21 cellular contexts compared by ENCODE assay signal in genomic region chr5:178560911-178561310, GRCh38. TPM values are rescaled to one million over a fixed set of nuclear protein-coding genes. Genes with fewer than 3 reads are reported as not detected.
"Had no signal": no experiment of that assay in that cellular context is flagged by ENCODE, and none has a peak within 500 bp of the region (broad histone marks: within the 10 kb centered on the region; RNA-seq: fewer than 3 reads in every experiment).

No MANE protein-coding gene starts in this region.

- H3K4me3 ChIP-seq: body of pancreas, heart left ventricle, right lobe of liver, transverse colon, uterus had no signal

- H3K27ac Mint-ChIP-seq: activated CD4-positive, alpha-beta memory T cell treated with anti-CD3 and anti-CD28 coated beads for 36 hours; activated T-cell treated with anti-CD3 and anti-CD28 coated beads, Interleukin-2, amount 50 U/mL, for 72 hours; memory B cell; nephron progenitor cell; stimulated activated memory B cell treated with anti-CD40 and anti-IgM and Interleukin-4, amounts not matched to agents 10 μg/mL and 1 μg/mL and 100 μg/mL, for 72 hours had no signal

- H3K9me3 ChIP-seq: body of pancreas, heart left ventricle, right lobe of liver, transverse colon, uterus had no signal

- H3K36me3 ChIP-seq: heart left ventricle, right lobe of liver, transverse colon, uterus had no signal

- H3K4me1 ChIP-seq: body of pancreas, right lobe of liver, transverse colon, uterus had no signal

- H3K36me3 Mint-ChIP-seq: activated CD4-positive, alpha-beta memory T cell treated with anti-CD3 and anti-CD28 coated beads for 36 hours; memory B cell had no signal

- ATAC-seq: activated T-cell treated with anti-CD3 and anti-CD28 coated beads, Interleukin-2, amount 50 U/mL, for 72 hours; body of pancreas; heart left ventricle; left colon; right lobe of liver had no signal

- H3K9me3 Mint-ChIP-seq: activated CD4-positive, alpha-beta memory T cell treated with anti-CD3 and anti-CD28 coated beads for 36 hours; activated T-cell treated with anti-CD3 and anti-CD28 coated beads, Interleukin-2, amount 50 U/mL, for 72 hours had no signal

- H3K27me3 ChIP-seq: body of pancreas, right lobe of liver, transverse colon, uterus had no signal

- H3K4me3 Mint-ChIP-seq: activated CD4-positive, alpha-beta memory T cell treated with anti-CD3 and anti-CD28 coated beads for 36 hours; activated T-cell treated with anti-CD3 and anti-CD28 coated beads, Interleukin-2, amount 50 U/mL, for 72 hours; memory B cell; nephron progenitor cell; stimulated activated memory B cell treated with anti-CD40 and anti-IgM and Interleukin-4, amounts not matched to agents 10 μg/mL and 1 μg/mL and 100 μg/mL, for 72 hours had no signal

- DNase-seq: activated CD4-positive, alpha-beta memory T cell treated with anti-CD3 and anti-CD28 coated beads for 36 hours; activated CD4-positive, alpha-beta T cell treated with anti-CD3 and anti-CD28 coated beads for 48 hours; activated CD4-positive, CD25-positive, alpha-beta regulatory T cell; activated gamma-delta T cell; activated naive CD4-positive, alpha-beta T cell treated with anti-CD3 and anti-CD28 coated beads, Interleukin-2, amount 50 U/mL, for 16 hours; activated T-cell treated with anti-CD3 and anti-CD28 coated beads, Interleukin-2, amount 50 U/mL, for 72 hours; body of pancreas; heart left ventricle; islet precursor cell; left colon; nephron progenitor cell; right lobe of liver; small intestine; stimulated activated CD4-positive, alpha-beta T cell treated with anti-CD3 and anti-CD28 coated beads, Interleukin-15, amount 100 ng/mL, for 24 hours; T1000; transverse colon; uterus had no signal

- H3K27ac ChIP-seq: body of pancreas, heart left ventricle, right lobe of liver, transverse colon, uterus had no signal

RNA-seq across cellular contexts. Expression of gene COL23A1, which starts 29.3 kb away (rescaled TPM):
- total RNA-seq: body of pancreas, epithelial cell of proximal tubule, fibroblast of villous mesenchyme had no signal
